Comparison of ENCODE assay signal across 14 cellular contexts in the genomic region with DNA sequence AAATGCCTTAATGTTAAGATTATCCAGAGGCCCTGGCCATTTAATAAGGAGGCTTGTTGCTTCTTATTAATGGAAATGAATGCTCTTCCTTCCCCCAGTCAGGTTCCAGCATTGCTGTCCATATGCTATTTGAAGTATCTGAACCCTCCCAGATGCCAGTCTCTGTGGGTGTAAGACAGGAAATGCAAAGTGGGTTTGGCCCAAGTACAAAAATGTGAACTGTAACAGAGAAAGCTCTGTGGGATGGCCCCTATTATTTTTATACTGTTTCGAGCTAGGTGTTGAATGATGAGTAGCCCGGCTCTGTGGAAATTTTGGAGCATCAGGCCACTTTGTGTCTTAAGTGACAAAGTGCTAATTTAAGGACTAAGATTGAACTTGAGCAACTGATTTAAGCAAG.
DNase-seq lines count a peak whose midpoint lies in the region; ATAC-seq and TF ChIP-seq lines count a peak whose summit lies in the region.
"Had no signal": no experiment of that assay in that cellular context is flagged by ENCODE, and none has a peak within 500 bp of the region (broad histone marks: within the 10 kb centered on the region; RNA-seq: fewer than 3 reads in every experiment).

No MANE protein-coding gene starts in this region.

- no peak overlapping the region for H3K27ac Mint-ChIP-seq in activated CD4-positive, alpha-beta T cell treated with anti-CD3 and anti-CD28 coated beads for 36 hours
- H3K27ac Mint-ChIP-seq in effector memory CD8-positive, alpha-beta T cell: peak overlapping the region in 1 of 2 donors; percentile 88
- no peak overlapping the region for H3K27ac Mint-ChIP-seq in stimulated activated naive B cell treated with anti-CD40 and anti-IgM and Interleukin-4, amounts not matched to agents 10 μg/mL and 1 μg/mL and 100 μg/mL, for 72 hours
- H3K27ac Mint-ChIP-seq: H9, WTC11 had no signal

- no peaks in the 10 kb centered on the region for H3K27me3 ChIP-seq in gastroesophageal sphincter

- no peaks in the 10 kb centered on the region for H3K9me3 Mint-ChIP-seq in activated CD4-positive, alpha-beta T cell treated with anti-CD3 and anti-CD28 coated beads for 36 hours (ENCODE audit: low read depth)
- no peaks in the 10 kb centered on the region for H3K9me3 Mint-ChIP-seq in effector memory CD8-positive, alpha-beta T cell
- H3K9me3 Mint-ChIP-seq in stimulated activated naive B cell treated with anti-CD40 and anti-IgM and Interleukin-4, amounts not matched to agents 10 μg/mL and 1 μg/mL and 100 μg/mL, for 72 hours: peaks cover 0 to 4% of the 10 kb centered on the region in 2 donors

- H3K36me3 Mint-ChIP-seq in activated CD4-positive, alpha-beta T cell treated with anti-CD3 and anti-CD28 coated beads for 36 hours (ENCODE audit: low read depth): no peaks in the 10 kb centered on the region
- no peaks in the 10 kb centered on the region for H3K36me3 Mint-ChIP-seq in effector memory CD8-positive, alpha-beta T cell (ENCODE audit: insufficient read depth)
- H3K36me3 Mint-ChIP-seq in stimulated activated naive B cell treated with anti-CD40 and anti-IgM and Interleukin-4, amounts not matched to agents 10 μg/mL and 1 μg/mL and 100 μg/mL, for 72 hours: peaks cover 0 to 3% of the 10 kb centered on the region in 2 donors

- WGBS in gastroesophageal sphincter (ENCODE audit: low coverage in 1 of 2), 2 donors: 53% methylated on average over 2 of the region's 2 CpGs; no CpG with 5 or more reads in 1 of the 2 donors

- ATAC-seq in activated CD4-positive, alpha-beta T cell treated with anti-CD3 and anti-CD28 coated beads for 36 hours: peak; percentile 35
- ATAC-seq in effector memory CD8-positive, alpha-beta T cell (replicated peaks): peak; percentile 80
- ATAC-seq in stimulated activated naive B cell treated with anti-CD40 and anti-IgM and Interleukin-4, amounts not matched to agents 10 μg/mL and 1 μg/mL and 100 μg/mL, for 72 hours (replicated peaks): peak; percentile 70 to 74
- ATAC-seq in HG03108 (IDR thresholded peaks at IDR 0.05; ENCODE audit: unreplicated experiment) (no peak), gastroesophageal sphincter (no peak)
- ATAC-seq: WTC11 had no signal

- no peak for TF ChIP-seq CTCF in gastroesophageal sphincter (IDR thresholded peaks at IDR 0.05)

- H3K4me1 Mint-ChIP-seq in activated CD4-positive, alpha-beta T cell treated with anti-CD3 and anti-CD28 coated beads for 36 hours: peaks cover 53% of the 10 kb centered on the region
- peaks cover 47 to 56% of the 10 kb centered on the region in 2 donors for H3K4me1 Mint-ChIP-seq in effector memory CD8-positive, alpha-beta T cell (ENCODE audit: low read depth in 2 of 2)
- peaks cover 17 to 40% of the 10 kb centered on the region in 2 donors for H3K4me1 Mint-ChIP-seq in stimulated activated naive B cell treated with anti-CD40 and anti-IgM and Interleukin-4, amounts not matched to agents 10 μg/mL and 1 μg/mL and 100 μg/mL, for 72 hours
- H3K4me1 Mint-ChIP-seq: WTC11 had no signal

- no peak for TF ChIP-seq POLR2A in gastroesophageal sphincter (IDR thresholded peaks at IDR 0.05)

- no peak overlapping the region for H3K27ac ChIP-seq in gastroesophageal sphincter

- H3K9me3 ChIP-seq in gastroesophageal sphincter: no peaks in the 10 kb centered on the region

- no peaks in the 10 kb centered on the region for H3K36me3 ChIP-seq in gastroesophageal sphincter

- no peak for TF ChIP-seq EP300 in gastroesophageal sphincter (IDR thresholded peaks at IDR 0.05)

- no peak overlapping the region for H3K4me3 ChIP-seq in gastroesophageal sphincter

- CTCF ChIA-PET in activated CD4-positive, alpha-beta T cell treated with anti-CD3 and anti-CD28 coated beads for 36 hours (lab: Charles Lee): interaction anchor here (1.2 to 1.4 kb wide), 2 partner anchors 11 to 123 kb away, joined by 3 to 4 read pairs; no protein-coding TSS in a partner anchor

- DNase-seq in activated CD4-positive, alpha-beta T cell treated with anti-CD3 and anti-CD28 coated beads for 36 hours: no peak
- DNase-seq in activated CD4-positive, alpha-beta T cell treated with anti-CD3 and anti-CD28 coated beads for 48 hours: no peak
- DNase-seq in RPMI7951 (ENCODE audit: low read depth): peak; percentile 81
- peak; percentile 15 to 24 (median 20) for DNase-seq in effector memory CD8-positive, alpha-beta T cell
- DNase-seq in stimulated activated naive B cell treated with anti-CD40 and anti-IgM and Interleukin-4, amounts not matched to agents 10 μg/mL and 1 μg/mL and 100 μg/mL, for 72 hours: no peak
- no peak for DNase-seq in COLO668 (lab: John Stamatoyannopoulos, UW; ENCODE audit: unreplicated experiment)
- DNase-seq: 8988T; activated naive CD4-positive, alpha-beta T cell; H9; NCI-H82; occipital lobe had no signal

- H3K4me3 Mint-ChIP-seq in activated CD4-positive, alpha-beta T cell treated with anti-CD3 and anti-CD28 coated beads for 36 hours: no peak overlapping the region
- H3K4me3 Mint-ChIP-seq in effector memory CD8-positive, alpha-beta T cell: peak overlapping the region; percentile 72 to 73
- no peak overlapping the region for H3K4me3 Mint-ChIP-seq in stimulated activated naive B cell treated with anti-CD40 and anti-IgM and Interleukin-4, amounts not matched to agents 10 μg/mL and 1 μg/mL and 100 μg/mL, for 72 hours
- H3K4me3 Mint-ChIP-seq: H9, WTC11 had no signal

- H3K27me3 Mint-ChIP-seq in activated CD4-positive, alpha-beta T cell treated with anti-CD3 and anti-CD28 coated beads for 36 hours: no peaks in the 10 kb centered on the region
- H3K27me3 Mint-ChIP-seq in effector memory CD8-positive, alpha-beta T cell: no peaks in the 10 kb centered on the region
- peaks cover 7 to 15% of the 10 kb centered on the region in 2 donors for H3K27me3 Mint-ChIP-seq in stimulated activated naive B cell treated with anti-CD40 and anti-IgM and Interleukin-4, amounts not matched to agents 10 μg/mL and 1 μg/mL and 100 μg/mL, for 72 hours

- intact Hi-C loops in activated CD4-positive, alpha-beta T cell treated with anti-CD3 and anti-CD28 coated beads for 36 hours (cut with DNase I, micrococcal nuclease): no loop called here

- POLR2A ChIA-PET in activated CD4-positive, alpha-beta T cell treated with anti-CD3 and anti-CD28 coated beads for 36 hours (lab: Charles Lee): interaction anchor here (0.7 kb wide), 1 partner anchor 194 kb away, joined by 6 read pairs; no protein-coding TSS in a partner anchor

- peaks cover 0 to 12% (median 0%) of the 10 kb centered on the region in 3 donors for H3K4me1 ChIP-seq in gastroesophageal sphincter

Comparison
In these comparisons a context has a peak if more than half of its experiments do, and no peak if none do; other contexts are left out.
1. ATAC-seq: peak in activated CD4-positive, alpha-beta T cell treated with anti-CD3 and anti-CD28 coated beads for 36 hours (single experiment), effector memory CD8-positive, alpha-beta T cell (single experiment) and stimulated activated naive B cell treated with anti-CD40 and anti-IgM and Interleukin-4, amounts not matched to agents 10 μg/mL and 1 μg/mL and 100 μg/mL, for 72 hours (2 of 2); none in HG03108 (single experiment) and gastroesophageal sphincter (single experiment).
2. DNase-seq: peak in RPMI7951 (single experiment) and effector memory CD8-positive, alpha-beta T cell (3 of 3); none in activated CD4-positive, alpha-beta T cell treated with anti-CD3 and anti-CD28 coated beads for 36 hours (single experiment), activated CD4-positive, alpha-beta T cell treated with anti-CD3 and anti-CD28 coated beads for 48 hours (single experiment), stimulated activated naive B cell treated with anti-CD40 and anti-IgM and Interleukin-4, amounts not matched to agents 10 μg/mL and 1 μg/mL and 100 μg/mL, for 72 hours (single experiment) and COLO668 (single experiment).
3. H3K4me3 Mint-ChIP-seq: peak in effector memory CD8-positive, alpha-beta T cell (2 of 2); none in activated CD4-positive, alpha-beta T cell treated with anti-CD3 and anti-CD28 coated beads for 36 hours (single experiment) and stimulated activated naive B cell treated with anti-CD40 and anti-IgM and Interleukin-4, amounts not matched to agents 10 μg/mL and 1 μg/mL and 100 μg/mL, for 72 hours (0 of 2).